In the genomic region with DNA sequence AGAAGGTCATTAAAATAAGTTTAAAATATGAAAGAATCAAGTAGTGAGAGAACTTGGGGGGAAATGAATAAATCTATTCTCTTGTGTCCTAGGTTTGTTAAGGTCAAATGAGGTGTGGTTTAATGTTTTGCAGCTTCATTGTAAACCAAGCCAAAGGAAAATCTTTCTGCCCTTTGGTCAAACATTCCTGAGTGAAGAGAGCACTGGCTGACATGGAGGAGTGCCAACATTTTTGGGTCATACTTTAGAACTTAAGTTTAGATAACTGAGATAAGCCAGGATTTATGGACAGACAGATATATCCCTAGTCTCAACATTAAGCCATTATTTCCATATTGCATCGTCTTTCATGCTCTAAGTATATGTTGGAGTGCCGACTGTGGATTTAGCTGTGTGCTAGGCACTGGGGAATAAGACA, we compare ENCODE assay signal across 12 cellular contexts.
DNase-seq lines count a peak whose midpoint lies in the region; ATAC-seq and TF ChIP-seq lines count a peak whose summit lies in the region.
"Had no signal": no experiment of that assay in that cellular context is flagged by ENCODE, and none has a peak within 500 bp of the region (broad histone marks: within the 10 kb centered on the region; RNA-seq: fewer than 3 reads in every experiment).

No MANE protein-coding gene starts in this region.

- ATAC-seq in GM18873 (IDR thresholded peaks at IDR 0.05; ENCODE audit: low FRiP score, unreplicated experiment) (no peak), upper lobe of right lung (no peak), HG03571 (IDR thresholded peaks at IDR 0.05; ENCODE audit: unreplicated experiment) (no peak)
- ATAC-seq: activated CD8-positive, alpha-beta T cell treated with anti-CD3 and anti-CD28 coated beads for 36 hours had no signal

- no peaks in the 10 kb centered on the region for H3K27me3 Mint-ChIP-seq in nephron (ENCODE audit: low read depth)

- H3K4me3 ChIP-seq in upper lobe of right lung: no peak overlapping the region
- H3K4me3 ChIP-seq: cardiac muscle cell had no signal

- no peaks in the 10 kb centered on the region for H3K36me3 ChIP-seq in upper lobe of right lung
- H3K36me3 ChIP-seq: cardiac muscle cell had no signal

- intact Hi-C loops in upper lobe of right lung (cut with DNase I): no loop called here

- peaks cover 30% of the 10 kb centered on the region for H3K36me3 Mint-ChIP-seq in nephron (ENCODE audit: low read depth)

- H3K9me3 Mint-ChIP-seq in nephron: peaks cover 3% of the 10 kb centered on the region

- H3K4me1 Mint-ChIP-seq in nephron: peaks cover 19% of the 10 kb centered on the region

- DNase-seq in ELR (ENCODE audit: low read depth): peak; percentile 95
- DNase-seq in RKO (ENCODE audit: low spot score): peak; percentile 3
- peak; percentile 84 for DNase-seq in fibroblast of gingiva (ENCODE audit: low read depth)
- no peak for DNase-seq in NCI-H526 treated with DMSO at 0.1 percent for 48 hours (lab: John Stamatoyannopoulos, UW)
- no peak for DNase-seq in upper lobe of right lung
- DNase-seq: activated CD8-positive, alpha-beta T cell treated with anti-CD3 and anti-CD28 coated beads for 36 hours; NCI-H1417 treated with DMSO at 0.1 percent for 48 hours; OCI-M1 had no signal

- no peak overlapping the region for H3K27ac ChIP-seq in upper lobe of right lung
- H3K27ac ChIP-seq: cardiac muscle cell had no signal

- H3K4me3 Mint-ChIP-seq in nephron: no peak overlapping the region
- H3K4me3 Mint-ChIP-seq: activated CD8-positive, alpha-beta T cell treated with anti-CD3 and anti-CD28 coated beads for 36 hours had no signal

- peak overlapping the region in 2 of 3 experiments; percentile 44 to 75 for H3K27ac Mint-ChIP-seq in nephron
- H3K27ac Mint-ChIP-seq: activated CD8-positive, alpha-beta T cell treated with anti-CD3 and anti-CD28 coated beads for 36 hours had no signal

- no peaks in the 10 kb centered on the region for H3K9me3 ChIP-seq in upper lobe of right lung

- peaks cover 19% of the 10 kb centered on the region for H3K4me1 ChIP-seq in upper lobe of right lung

- TF ChIP-seq CTCF in nephron (IDR thresholded peaks at IDR 0.05; ENCODE audit: unreplicated experiment in 3 of 3) (no peak), upper lobe of right lung (IDR thresholded peaks at IDR 0.05) (no peak)

- H3K27me3 ChIP-seq in upper lobe of right lung: no peaks in the 10 kb centered on the region
- H3K27me3 ChIP-seq: cardiac muscle cell had no signal

Comparison
In these comparisons a context has a peak if more than half of its experiments do, and no peak if none do; other contexts are left out.
1. DNase-seq: peak in ELR (single experiment), RKO (single experiment) and fibroblast of gingiva (single experiment); none in NCI-H526 treated with DMSO at 0.1 percent for 48 hours (single experiment) and upper lobe of right lung (single experiment).